In genomic region chr1:3230553-3230952, GRCh38 we compare ENCODE assay signal across 28 cellular contexts.
"Had no signal": no experiment of that assay in that cellular context is flagged by ENCODE, and none has a peak within 500 bp of the region (broad histone marks: within the 10 kb centered on the region; RNA-seq: fewer than 3 reads in every experiment).

No MANE protein-coding gene starts in this region.

- H3K4me3 ChIP-seq: ascending aorta, coronary artery, dorsolateral prefrontal cortex had no signal

- H3K27me3 Mint-ChIP-seq: activated CD4-positive, alpha-beta memory T cell treated with anti-CD3 and anti-CD28 coated beads, Interleukin-2, amount 10 ng/mL, durations not matched to agents 7 days and 5 days; activated CD4-positive, alpha-beta T cell treated with anti-CD3 and anti-CD28 coated beads for 36 hours; activated CD4-positive, alpha-beta T cell treated with anti-CD3 and anti-CD28 coated beads, Interleukin-2, amount 10 ng/mL, durations not matched to agents 7 days and 5 days; activated naive CD4-positive, alpha-beta T cell treated with anti-CD3 and anti-CD28 coated beads, Interleukin-2, amount 10 ng/mL, durations not matched to agents 7 days and 5 days; central memory CD8-positive, alpha-beta T cell had no signal

- H3K4me1 Mint-ChIP-seq: activated CD4-positive, alpha-beta memory T cell treated with anti-CD3 and anti-CD28 coated beads, Interleukin-2, amount 10 ng/mL, durations not matched to agents 7 days and 5 days; activated CD4-positive, alpha-beta T cell treated with anti-CD3 and anti-CD28 coated beads for 36 hours; activated CD4-positive, alpha-beta T cell treated with anti-CD3 and anti-CD28 coated beads, Interleukin-2, amount 10 ng/mL, durations not matched to agents 7 days and 5 days; activated naive CD4-positive, alpha-beta T cell treated with anti-CD3 and anti-CD28 coated beads, Interleukin-2, amount 10 ng/mL, durations not matched to agents 7 days and 5 days; activated naive CD8-positive, alpha-beta T cell treated with anti-CD3 and anti-CD28 coated beads, Interleukin-2, amount 10 ng/mL, durations not matched to agents 7 days and 5 days; central memory CD8-positive, alpha-beta T cell; endodermal cell; T-helper 17 cell had no signal

- ATAC-seq: activated CD4-positive, alpha-beta T cell treated with anti-CD3 and anti-CD28 coated beads for 36 hours; activated naive CD4-positive, alpha-beta T cell treated with anti-CD3 and anti-CD28 coated beads, Interleukin-2, amount 50 U/mL, for 72 hours; activated T-cell treated with anti-CD3 and anti-CD28 coated beads, Interleukin-2, amount 50 U/mL, for 72 hours; esophagus mucosa; T-helper 17 cell had no signal

- H3K9me3 ChIP-seq: ascending aorta had no signal

- H3K36me3 Mint-ChIP-seq: activated naive CD4-positive, alpha-beta T cell treated with anti-CD3 and anti-CD28 coated beads, Interleukin-2, amount 10 ng/mL, durations not matched to agents 7 days and 5 days; activated naive CD4-positive, alpha-beta T cell treated with anti-CD3 and anti-CD28 coated beads, Interleukin-2, amount 50 U/mL, for 72 hours; activated naive CD8-positive, alpha-beta T cell treated with anti-CD3 and anti-CD28 coated beads, Interleukin-2, amount 10 ng/mL, durations not matched to agents 7 days and 5 days had no signal

- H3K27me3 ChIP-seq: ascending aorta, brain microvascular endothelial cell had no signal

- DNase-seq: activated CD4-positive, alpha-beta memory T cell treated with anti-CD3 and anti-CD28 coated beads, Interleukin-2, amount 10 ng/mL, durations not matched to agents 7 days and 5 days; activated CD4-positive, alpha-beta T cell treated with anti-CD3 and anti-CD28 coated beads for 36 hours; activated CD4-positive, alpha-beta T cell treated with anti-CD3 and anti-CD28 coated beads, Interleukin-2, amount 10 ng/mL, durations not matched to agents 7 days and 5 days; activated CD4-positive, alpha-beta T cell treated with anti-CD3 and anti-CD28 coated beads, Interleukin-2, amount 50 U/mL, for 4 hours; activated CD4-positive, CD25-positive, alpha-beta regulatory T cell; activated CD4-positive, CD25-positive, alpha-beta regulatory T cell treated with anti-CD3 and anti-CD28 coated beads, Interleukin-2, amount 50 U/mL, for 72 hours; activated CD8-positive, alpha-beta memory T cell treated with anti-CD3 and anti-CD28 coated beads, Interleukin-2, amount 50 U/mL, for 48 hours; activated gamma-delta T cell; activated naive CD4-positive, alpha-beta T cell; activated naive CD4-positive, alpha-beta T cell treated with anti-CD3 and anti-CD28 coated beads, Interleukin-2, amount 10 ng/mL, durations not matched to agents 7 days and 5 days; activated naive CD8-positive, alpha-beta T cell treated with anti-CD3 and anti-CD28 coated beads, Interleukin-2, amount 10 ng/mL, durations not matched to agents 7 days and 5 days; activated T-cell treated with anti-CD3 and anti-CD28 coated beads for 4 hours; activated T-cell treated with anti-CD3 and anti-CD28 coated beads, Interleukin-2, amount 50 U/mL, for 24 hours; activated T-cell treated with anti-CD3 and anti-CD28 coated beads, Interleukin-2, amount 50 U/mL, for 72 hours; brain microvascular endothelial cell; dorsolateral prefrontal cortex; effector memory CD4-positive, alpha-beta T cell; endodermal cell; foreskin fibroblast; head of caudate nucleus; T-helper 17 cell had no signal

- H3K36me3 ChIP-seq: ascending aorta, brain microvascular endothelial cell had no signal

- H3K9me3 Mint-ChIP-seq: activated CD4-positive, alpha-beta memory T cell treated with anti-CD3 and anti-CD28 coated beads, Interleukin-2, amount 10 ng/mL, durations not matched to agents 7 days and 5 days; activated CD4-positive, alpha-beta T cell treated with anti-CD3 and anti-CD28 coated beads, Interleukin-2, amount 10 ng/mL, durations not matched to agents 7 days and 5 days; activated naive CD4-positive, alpha-beta T cell treated with anti-CD3 and anti-CD28 coated beads, Interleukin-2, amount 10 ng/mL, durations not matched to agents 7 days and 5 days; activated naive CD4-positive, alpha-beta T cell treated with anti-CD3 and anti-CD28 coated beads, Interleukin-2, amount 50 U/mL, for 72 hours; activated naive CD8-positive, alpha-beta T cell treated with anti-CD3 and anti-CD28 coated beads, Interleukin-2, amount 10 ng/mL, durations not matched to agents 7 days and 5 days; activated T-cell treated with anti-CD3 and anti-CD28 coated beads, Interleukin-2, amount 50 U/mL, for 24 hours; activated T-cell treated with anti-CD3 and anti-CD28 coated beads, Interleukin-2, amount 50 U/mL, for 72 hours; central memory CD8-positive, alpha-beta T cell; dendritic cell treated with granulocyte-macrophage colony-stimulating factor and Interleukin-4, amounts not matched to agents 40 ng/mL and 50 ng/mL, for 4 days; endodermal cell; T-helper 2 cell treated with Interferon-gamma antibody and Interleukin-4, amounts not matched to agents 5 μg/mL and 100 μg/mL, for 36 hours had no signal

- H3K4me3 Mint-ChIP-seq: activated CD4-positive, alpha-beta memory T cell treated with anti-CD3 and anti-CD28 coated beads, Interleukin-2, amount 10 ng/mL, durations not matched to agents 7 days and 5 days; activated CD4-positive, alpha-beta T cell treated with anti-CD3 and anti-CD28 coated beads for 36 hours; activated CD4-positive, alpha-beta T cell treated with anti-CD3 and anti-CD28 coated beads, Interleukin-2, amount 10 ng/mL, durations not matched to agents 7 days and 5 days; activated naive CD4-positive, alpha-beta T cell treated with anti-CD3 and anti-CD28 coated beads, Interleukin-2, amount 10 ng/mL, durations not matched to agents 7 days and 5 days; activated naive CD8-positive, alpha-beta T cell treated with anti-CD3 and anti-CD28 coated beads, Interleukin-2, amount 10 ng/mL, durations not matched to agents 7 days and 5 days; activated T-cell treated with anti-CD3 and anti-CD28 coated beads, Interleukin-2, amount 50 U/mL, for 24 hours; activated T-cell treated with anti-CD3 and anti-CD28 coated beads, Interleukin-2, amount 50 U/mL, for 72 hours; central memory CD8-positive, alpha-beta T cell; dendritic cell treated with granulocyte-macrophage colony-stimulating factor and Interleukin-4, amounts not matched to agents 40 ng/mL and 50 ng/mL, for 4 days; endodermal cell; T-helper 17 cell; T-helper 2 cell treated with Interferon-gamma antibody and Interleukin-4, amounts not matched to agents 5 μg/mL and 100 μg/mL, for 36 hours had no signal

- H3K27ac ChIP-seq: ascending aorta, brain microvascular endothelial cell, coronary artery, dorsolateral prefrontal cortex had no signal

- H3K27ac Mint-ChIP-seq: activated CD4-positive, alpha-beta memory T cell treated with anti-CD3 and anti-CD28 coated beads, Interleukin-2, amount 10 ng/mL, durations not matched to agents 7 days and 5 days; activated CD4-positive, alpha-beta T cell treated with anti-CD3 and anti-CD28 coated beads for 36 hours; activated CD4-positive, alpha-beta T cell treated with anti-CD3 and anti-CD28 coated beads, Interleukin-2, amount 10 ng/mL, durations not matched to agents 7 days and 5 days; activated naive CD4-positive, alpha-beta T cell treated with anti-CD3 and anti-CD28 coated beads, Interleukin-2, amount 10 ng/mL, durations not matched to agents 7 days and 5 days; activated naive CD4-positive, alpha-beta T cell treated with anti-CD3 and anti-CD28 coated beads, Interleukin-2, amount 50 U/mL, for 72 hours; activated naive CD8-positive, alpha-beta T cell treated with anti-CD3 and anti-CD28 coated beads, Interleukin-2, amount 10 ng/mL, durations not matched to agents 7 days and 5 days; activated T-cell treated with anti-CD3 and anti-CD28 coated beads, Interleukin-2, amount 50 U/mL, for 24 hours; activated T-cell treated with anti-CD3 and anti-CD28 coated beads, Interleukin-2, amount 50 U/mL, for 72 hours; dendritic cell treated with granulocyte-macrophage colony-stimulating factor and Interleukin-4, amounts not matched to agents 40 ng/mL and 50 ng/mL, for 4 days; endodermal cell; T-helper 17 cell; T-helper 2 cell treated with Interferon-gamma antibody and Interleukin-4, amounts not matched to agents 5 μg/mL and 100 μg/mL, for 36 hours had no signal
